In genomic region chr7:73428697-73429005, GRCh38 we compare ENCODE assay signal across 20 cellular contexts. TPM values are rescaled to one million over a fixed set of nuclear protein-coding genes. Genes with fewer than 3 reads are reported as not detected.
DNase-seq lines count a peak whose midpoint lies in the region; ATAC-seq and TF ChIP-seq lines count a peak whose summit lies in the region.
"Had no signal": no experiment of that assay in that cellular context is flagged by ENCODE, and none has a peak within 500 bp of the region (broad histone marks: within the 10 kb centered on the region; RNA-seq: fewer than 3 reads in every experiment).

No MANE protein-coding gene starts in this region.

- H3K4me3 Mint-ChIP-seq in endodermal cell = no peak overlapping the region
- H3K4me3 Mint-ChIP-seq: CD4-positive, alpha-beta memory T cell had no signal

- H3K4me1 Mint-ChIP-seq in endodermal cell = no peaks in the 10 kb centered on the region

- TF ChIP-seq CTCF in BE2C (IDR thresholded peaks at IDR 0.05; ENCODE audit: low read depth, low read length) (0 out of 2 replicates have a peak, but pooled peaks have one; percentile 0), endodermal cell (conservative IDR thresholded peaks at IDR 0.05) (no peak)

- H3K9me3 Mint-ChIP-seq in endodermal cell = no peaks in the 10 kb centered on the region

- no peak overlapping the region for H3K9ac ChIP-seq in HUES64 (ENCODE audit: low read depth, low read length)
- H3K9ac ChIP-seq in endodermal cell (ENCODE audit: extremely low read depth, low read length, poor library complexity, severe bottlenecking) = no peak overlapping the region
- H3K9ac ChIP-seq: BLaER1 had no signal

- H3K4me3 ChIP-seq in BE2C (ENCODE audit: low read depth, low read length) = no peak overlapping the region
- H3K4me3 ChIP-seq in HUES64 (ENCODE audit: low read length) = 0 out of 2 replicates have a peak overlapping the region, but pooled peaks have one; percentile 15
- no peak overlapping the region for H3K4me3 ChIP-seq in endodermal cell (ENCODE audit: low read length)
- H3K4me3 ChIP-seq: A549, BLaER1 had no signal

- WGBS in HUES64 = 49% methylated on average over 5 of the region's 5 CpGs
- WGBS in endodermal cell (ENCODE audit: insufficient coverage in 1 of 2, insufficient read length in 1 of 2), 2 experiments = 77 to 79% methylated on average over 4 to 5 of the region's 5 CpGs

- H3K9me3 ChIP-seq in BE2C (no peaks in the 10 kb centered on the region), HUES64 (ENCODE audit: insufficient read depth, low read depth, low read length) (no peaks in the 10 kb centered on the region), endodermal cell (ENCODE audit: control insufficient read depth, low read length) (no peaks in the 10 kb centered on the region)
- H3K9me3 ChIP-seq: A549, BLaER1, HAP-1 had no signal

- no peak for ATAC-seq in GM21786 (IDR thresholded peaks at IDR 0.05; ENCODE audit: unreplicated experiment)
- no peak for ATAC-seq in GM18858 (IDR thresholded peaks at IDR 0.05; ENCODE audit: unreplicated experiment)
- ATAC-seq: A549 had no signal

- H3K27ac ChIP-seq in HUES64 (ENCODE audit: low read depth, low read length) (no peak overlapping the region), endodermal cell (ENCODE audit: low read depth, low read length) (peak overlapping the region; percentile 94)
- H3K27ac ChIP-seq: A549, BLaER1, HL-60 had no signal

- DNase-seq in BE2C = no peak
- no peak for DNase-seq in endodermal cell
- DNase-seq in left kidney (ENCODE audit: low read depth, low spot score) = peak; percentile 59
- no peak for DNase-seq in activated CD4-positive, alpha-beta T cell treated with anti-CD3 and anti-CD28 coated beads, Interleukin-2, amount 50 U/mL, for 48 hours
- no peak for DNase-seq in NCI-H446 (lab: John Stamatoyannopoulos, UW)
- DNase-seq: Calu3; CD4-positive, alpha-beta memory T cell; MM.1S; NCI-H226; Right ventricle myocardium superior; SW 1271 had no signal

- H3K36me3 Mint-ChIP-seq in endodermal cell (ENCODE audit: low read depth) = no peaks in the 10 kb centered on the region
- H3K36me3 Mint-ChIP-seq: CD4-positive, alpha-beta memory T cell had no signal

- H3K4me1 ChIP-seq in BE2C = peaks cover 9% of the 10 kb centered on the region
- 0 out of 2 replicates have a peak, but pooled peaks cover 2% of the 10 kb centered on the region for H3K4me1 ChIP-seq in HUES64 (ENCODE audit: insufficient read depth, low read length)
- H3K4me1 ChIP-seq in endodermal cell (ENCODE audit: control insufficient read depth, insufficient read depth, low read length) = no peaks in the 10 kb centered on the region

- H3K36me3 ChIP-seq in BE2C (no peaks in the 10 kb centered on the region), HUES64 (ENCODE audit: insufficient read depth, low read length) (no peaks in the 10 kb centered on the region), endodermal cell (ENCODE audit: control insufficient read depth, insufficient read depth, low read length) (no peaks in the 10 kb centered on the region)
- H3K36me3 ChIP-seq: BLaER1, HAP-1 had no signal

- H3K27ac Mint-ChIP-seq in endodermal cell = no peak overlapping the region
- H3K27ac Mint-ChIP-seq: CD4-positive, alpha-beta memory T cell had no signal

- peaks cover 6% of the 10 kb centered on the region for H3K27me3 Mint-ChIP-seq in endodermal cell (ENCODE audit: insufficient read depth)

- H3K27me3 ChIP-seq in BE2C (no peaks in the 10 kb centered on the region), HUES64 (ENCODE audit: insufficient read depth, low read length) (no peaks in the 10 kb centered on the region), endodermal cell (ENCODE audit: control insufficient read depth, insufficient read depth, low read length, poor library complexity, severe bottlenecking) (no peaks in the 10 kb centered on the region)

RNA-seq across cellular contexts. Expression of gene FZD9, which starts 4.9 kb away (rescaled TPM):
- polyA plus RNA-seq in BE2C (2012; ENCODE audit: insufficient read depth, insufficient read length, low read depth) = 0.68 TPM
- 2.8 TPM for polyA plus RNA-seq in HUES64 (2013, experiment 1 of 2)
- polyA plus RNA-seq in HUES64 (2013, experiment 2 of 2) = 3.4 TPM
- 1 to 10 TPM; 1.1 to 1.8 TPM for total RNA-seq in endodermal cell
- 3.4 TPM for polyA plus RNA-seq in endodermal cell (2013, experiment 1 of 2)
- polyA plus RNA-seq in endodermal cell (2013, experiment 2 of 2) = 3.2 TPM
- total RNA-seq: CD4-positive, alpha-beta memory T cell; HT1080; OCI-LY7 had no signal
- polyA plus RNA-seq: CD4-positive, alpha-beta memory T cell had no signal
